In genomic region chr1:92623187-92623778, GRCh38 we compare ENCODE assay signal across 8 cellular contexts.
A peak's percentile ranks its signal among the peaks of the same experiment; 100 is the strongest.
DNase-seq lines count a peak whose midpoint lies in the region; ATAC-seq and TF ChIP-seq lines count a peak whose summit lies in the region.

No MANE protein-coding gene starts in this region.

- H3K9me3 ChIP-seq in heart left ventricle: no peaks in the 10 kb centered on the region
- H3K9me3 ChIP-seq in smooth muscle cell (replicated peaks; ENCODE audit: low read depth): no peaks in the 10 kb centered on the region
- H3K9me3 ChIP-seq in tibial artery: no peaks in the 10 kb centered on the region

- TF ChIP-seq CTCF in heart left ventricle (IDR thresholded peaks at IDR 0.05) (peak; percentile 5 to 53 (median 34)), endothelial cell (IDR thresholded peaks at IDR 0.05; ENCODE audit: unreplicated experiment) (peak; percentile 36), smooth muscle cell (IDR thresholded peaks at IDR 0.05; ENCODE audit: borderline replicate concordance, insufficient read depth, poor library complexity, severe bottlenecking) (peak; percentile 33), tibial artery (IDR thresholded peaks at IDR 0.05) (peak in 1 of 2 experiments; percentile 19)

- no peak overlapping the region for H3K4me3 ChIP-seq in heart left ventricle
- H3K4me3 ChIP-seq in smooth muscle cell: no peak overlapping the region
- no peak overlapping the region for H3K4me3 ChIP-seq in tibial artery

- H3K27ac ChIP-seq in heart left ventricle (no peak overlapping the region), smooth muscle cell (ENCODE audit: low read depth) (no peak overlapping the region), tibial artery (no peak overlapping the region)

- H2AFZ ChIP-seq in smooth muscle cell (ENCODE audit: low read depth): no peak overlapping the region

- no peaks in the 10 kb centered on the region for H4K20me1 ChIP-seq in smooth muscle cell (ENCODE audit: low read depth)

- peaks cover 0 to 75% (median 40%) of the 10 kb centered on the region in 9 donors for H3K36me3 ChIP-seq in heart left ventricle
- H3K36me3 ChIP-seq in smooth muscle cell (ENCODE audit: low read depth): peaks cover 19% of the 10 kb centered on the region
- peaks cover 0 to 16% (median 4%) of the 10 kb centered on the region in 3 donors for H3K36me3 ChIP-seq in tibial artery

- no peaks in the 10 kb centered on the region for H3F3A ChIP-seq in smooth muscle cell (ENCODE audit: low read depth)

- ATAC-seq in heart left ventricle (no peak), HG02970 (IDR thresholded peaks at IDR 0.05; ENCODE audit: low FRiP score, unreplicated experiment) (no peak)

- H3K4me1 Mint-ChIP-seq in endothelial cell (ENCODE audit: unreplicated experiment): no peaks in the 10 kb centered on the region

- TF ChIP-seq POLR2A in heart left ventricle (IDR thresholded peaks at IDR 0.05): no peak

- H3K27me3 ChIP-seq in heart left ventricle: no peaks in the 10 kb centered on the region
- H3K27me3 ChIP-seq in smooth muscle cell (ENCODE audit: low read depth): no peaks in the 10 kb centered on the region
- no peaks in the 10 kb centered on the region for H3K27me3 ChIP-seq in tibial artery

- no peak overlapping the region for H3K27ac Mint-ChIP-seq in endothelial cell (ENCODE audit: unreplicated experiment)

- DNase-seq in heart left ventricle (no peak), cardiac septum (ENCODE audit: low spot score) (no peak), NCI-H2171 (lab: John Stamatoyannopoulos, UW) (peak; percentile 7), endothelial cell (ENCODE audit: low spot score) (no peak), smooth muscle cell (lab: John Stamatoyannopoulos, UW; ENCODE audit: unreplicated experiment) (no peak), tibial artery (no peak), A172 (ENCODE audit: low spot score) (no peak)

- WGBS in heart left ventricle, 4 donors: 81 to 87% (median 85%) methylated on average over 3 of the region's 3 CpGs
- 90% methylated on average over 3 of the region's 3 CpGs for WGBS in smooth muscle cell (ENCODE audit: low lambda C conversion rate)

- H3K4me1 ChIP-seq in heart left ventricle (no peaks in the 10 kb centered on the region), smooth muscle cell (ENCODE audit: low read depth) (no peaks in the 10 kb centered on the region), tibial artery (no peaks in the 10 kb centered on the region)

- intact Hi-C loops in heart left ventricle (cut with DNase I): loop anchor here in 6 of 10 donors (5.0 to 10.0 kb wide), 2 partner anchors 308 to 311 kb away; no protein-coding TSS in a partner anchor
- intact Hi-C loops in cardiac septum (cut with DNase I): loop anchor here (5.0 kb wide), 1 partner anchor 311 kb away; no protein-coding TSS in a partner anchor
- intact Hi-C loops in tibial artery (cut with DNase I; ENCODE audit: low total_unique reads): no loop called here

- no peaks in the 10 kb centered on the region for H3K27me3 Mint-ChIP-seq in endothelial cell (ENCODE audit: unreplicated experiment)

- H3K4me3 Mint-ChIP-seq in endothelial cell (ENCODE audit: unreplicated experiment): no peak overlapping the region

- no peak overlapping the region for H3K4me2 ChIP-seq in smooth muscle cell

- H3K79me2 ChIP-seq in smooth muscle cell (ENCODE audit: low read depth): no peaks in the 10 kb centered on the region

- H3K9ac ChIP-seq in smooth muscle cell (ENCODE audit: low read depth): no peak overlapping the region

- H3K9me3 Mint-ChIP-seq in endothelial cell (ENCODE audit: unreplicated experiment): no peaks in the 10 kb centered on the region

- peaks cover 16% of the 10 kb centered on the region for H3K36me3 Mint-ChIP-seq in endothelial cell (ENCODE audit: low read depth, unreplicated experiment)
